In genomic region chr13:20776751-20777150, GRCh38 we compare ENCODE assay signal across 28 cellular contexts. TPM values are rescaled to one million over a fixed set of nuclear protein-coding genes. Genes with fewer than 3 reads are reported as not detected.
"Had no signal": no experiment of that assay in that cellular context is flagged by ENCODE, and none has a peak within 500 bp of the region (broad histone marks: within the 10 kb centered on the region; RNA-seq: fewer than 3 reads in every experiment).

No MANE protein-coding gene starts in this region.

- H3K4me3 ChIP-seq: adrenal gland, ascending aorta, hepatocyte, pancreas, psoas muscle, right atrium auricular region, thyroid gland had no signal

- H3K27me3 ChIP-seq: adrenal gland, ascending aorta, brain microvascular endothelial cell, hepatocyte, pancreas, right atrium auricular region, thyroid gland had no signal

- H3K4me2 ChIP-seq: hepatocyte had no signal

- FAIRE-seq: islet of Langerhans, pancreas had no signal

- H3K36me3 ChIP-seq: adrenal gland, brain microvascular endothelial cell, pancreas, right atrium auricular region, thyroid gland had no signal

- DNase-seq: activated CD4-positive, alpha-beta T cell treated with anti-CD3 and anti-CD28 coated beads for 4 hours; activated CD4-positive, alpha-beta T cell treated with anti-CD3 and anti-CD28 coated beads, Interleukin-2, amount 50 U/mL, for 48 hours; activated CD4-positive, CD25-positive, alpha-beta regulatory T cell; activated CD8-positive, alpha-beta memory T cell treated with anti-CD3 and anti-CD28 coated beads, Interleukin-2, amount 50 U/mL, for 48 hours; activated naive CD4-positive, alpha-beta T cell; activated T-cell treated with anti-CD3 and anti-CD28 coated beads, Interleukin-2, amount 50 U/mL, for 4 hours; adrenal gland; brain microvascular endothelial cell; central memory CD4-positive, alpha-beta T cell; dermis blood vessel endothelial cell; effector CD8-positive, alpha-beta T cell; foreskin melanocyte; glutamatergic neuron; left ventricle myocardium superior; mammary epithelial cell; midbrain; natural killer cell; pancreas; psoas muscle; stimulated activated CD4-positive, alpha-beta T cell treated with anti-CD3 and anti-CD28 coated beads, Interleukin-4, amount 100 ng/mL, for 4 hours; stimulated activated naive CD8-positive, alpha-beta T cell treated with anti-CD3 and anti-CD28 coated beads, Interleukin-15, Interleukin-2, amounts not matched to agents 100 U/mL and 50 U/mL, for 24 hours; substantia nigra; T-helper 9 cell; thyroid gland had no signal

- ATAC-seq: activated T-cell treated with anti-CD3 and anti-CD28 coated beads, Interleukin-2, amount 50 U/mL, for 4 hours; left ventricle myocardium superior; natural killer cell; pancreas; psoas muscle; stimulated activated naive CD8-positive, alpha-beta T cell treated with anti-CD3 and anti-CD28 coated beads, Interleukin-15, Interleukin-2, amounts not matched to agents 100 U/mL and 50 U/mL, for 24 hours had no signal

- H3K9me3 ChIP-seq: adrenal gland, ascending aorta, pancreas, psoas muscle, right atrium auricular region, thyroid gland had no signal

- H2AFZ ChIP-seq: hepatocyte had no signal

- H3K27ac ChIP-seq: adrenal gland, ascending aorta, brain microvascular endothelial cell, hepatocyte, pancreas, psoas muscle, right atrium auricular region, thyroid gland had no signal

RNA-seq across cellular contexts. Expression of gene EEF1AKMT1, which starts 3.0 kb away (rescaled TPM):
- total RNA-seq: ascending aorta had no signal
